Comparison of ENCODE assay signal across 21 cellular contexts in genomic region chr5:103298557-103298956, GRCh38. TPM values are rescaled to one million over a fixed set of nuclear protein-coding genes. Genes with fewer than 3 reads are reported as not detected.
A peak's percentile ranks its signal among the peaks of the same experiment; 100 is the strongest.
DNase-seq lines count a peak whose midpoint lies in the region; ATAC-seq and TF ChIP-seq lines count a peak whose summit lies in the region.
"Had no signal": no experiment of that assay in that cellular context is flagged by ENCODE, and none has a peak within 500 bp of the region (broad histone marks: within the 10 kb centered on the region; RNA-seq: fewer than 3 reads in every experiment).

No MANE protein-coding gene starts in this region.

- H3K27me3 ChIP-seq in iPS-20b (ENCODE audit: insufficient read depth, low read length), result no peaks in the 10 kb centered on the region
- H3K27me3 ChIP-seq: BE2C had no signal

- H3K27ac Mint-ChIP-seq in brain, result peak overlapping the region in 4 of 5 experiments; percentile 18 to 50 (median 32)
- H3K27ac Mint-ChIP-seq in T-helper 17 cell, result no peak overlapping the region
- H3K27ac Mint-ChIP-seq: CD4-positive, CD25-positive, alpha-beta regulatory T cell; CD8-positive, alpha-beta memory T cell; H9 had no signal

- no peaks in the 10 kb centered on the region for H3K9me3 Mint-ChIP-seq in brain
- H3K9me3 Mint-ChIP-seq: CD8-positive, alpha-beta memory T cell; H9 had no signal

- H3K9me3 ChIP-seq in iPS-20b (ENCODE audit: insufficient read depth, low read depth, low read length) (no peaks in the 10 kb centered on the region), T-helper 17 cell (ENCODE audit: control insufficient read depth, low read length, poor library complexity, severe bottlenecking) (no peaks in the 10 kb centered on the region)
- H3K9me3 ChIP-seq: BE2C had no signal

- peaks cover 6% of the 10 kb centered on the region for H3K27me3 Mint-ChIP-seq in brain
- H3K27me3 Mint-ChIP-seq in T-helper 17 cell, result peaks cover 15% of the 10 kb centered on the region

- ATAC-seq in T-helper 17 cell, result no peak
- ATAC-seq: K562 had no signal

- H3K27ac ChIP-seq in iPS-20b (ENCODE audit: low read length), result no peak overlapping the region
- H3K27ac ChIP-seq: HL-60 had no signal

- no peaks in the 10 kb centered on the region for H3K36me3 ChIP-seq in iPS-20b (ENCODE audit: insufficient read depth, low read depth, low read length)
- H3K36me3 ChIP-seq: BE2C had no signal

- H3K4me3 ChIP-seq in iPS-20b (ENCODE audit: low read length), result peak overlapping the region; percentile 28; the same call in 1 of the 2 replicates
- H3K4me3 ChIP-seq: K562 had no signal

- H3K4me3 Mint-ChIP-seq in brain, result peak overlapping the region in 4 of 5 experiments; percentile 7 to 61 (median 44)
- H3K4me3 Mint-ChIP-seq in T-helper 17 cell, result no peak overlapping the region
- H3K4me3 Mint-ChIP-seq: CD4-positive, CD25-positive, alpha-beta regulatory T cell; CD8-positive, alpha-beta memory T cell; H9 had no signal

- H3K36me3 Mint-ChIP-seq in brain, result no peaks in the 10 kb centered on the region
- H3K36me3 Mint-ChIP-seq in T-helper 17 cell (ENCODE audit: low read depth), result no peaks in the 10 kb centered on the region
- H3K36me3 Mint-ChIP-seq: CD4-positive, CD25-positive, alpha-beta regulatory T cell; CD8-positive, alpha-beta memory T cell had no signal

- H3K9ac ChIP-seq in iPS-20b (ENCODE audit: low read depth, low read length), result no peak overlapping the region

- peak in 1 of 2 experiments; percentile 14 for TF ChIP-seq CTCF in brain (conservative IDR thresholded peaks at IDR 0.05)

- peak; percentile 43 for DNase-seq in NCI-H526 treated with DMSO at 0.1 percent for 48 hours (lab: John Stamatoyannopoulos, UW)
- DNase-seq in T-helper 17 cell, result no peak
- no peak for DNase-seq in central memory CD4-positive, alpha-beta T cell
- no peak for DNase-seq in HUDEP-2 (lab: John Stamatoyannopoulos, UW; ENCODE audit: unreplicated experiment in 76 of 76)
- no peak for DNase-seq in DMS153 treated with DMSO at 0.1 percent for 48 hours (lab: John Stamatoyannopoulos, UW; ENCODE audit: unreplicated experiment)
- DNase-seq: ACHN; BE2C; C1 segment of cervical spinal cord; CD4-positive, CD25-positive, alpha-beta regulatory T cell; CD8-positive, alpha-beta memory T cell; COR-L47; DMS153; DMS79 treated with DMSO at 0.1 percent for 48 hours; GF-D8; GOT3; H9; IMR-90 had no signal

- H3K4me1 Mint-ChIP-seq in brain (peaks cover 53% of the 10 kb centered on the region), T-helper 17 cell (no peaks in the 10 kb centered on the region)
- H3K4me1 Mint-ChIP-seq: CD4-positive, CD25-positive, alpha-beta regulatory T cell; CD8-positive, alpha-beta memory T cell had no signal

- peaks cover 8% of the 10 kb centered on the region; the same call in 1 of the 2 replicates for H3K4me1 ChIP-seq in iPS-20b (ENCODE audit: insufficient read depth, low read length)
- H3K4me1 ChIP-seq: BE2C had no signal

RNA-seq across cellular contexts. Expression of gene MACIR, which starts 40.0 kb away (rescaled TPM):
- polyA plus RNA-seq in brain (ENCODE audit: insufficient read depth, low read depth, low replicate concordance), result 8.6 TPM
- 1 to 10 TPM; 1.7 to 3.6 TPM for total RNA-seq in T-helper 17 cell
